Comparison of ENCODE assay signal across 8 cellular contexts in genomic region chr1:89272132-89273041, GRCh38. TPM values are rescaled to one million over a fixed set of nuclear protein-coding genes. Genes with fewer than 3 reads are reported as not detected.
DNase-seq lines count a peak whose midpoint lies in the region; ATAC-seq and TF ChIP-seq lines count a peak whose summit lies in the region.
"Not testable (repeated sequence)": the region's sequence is repeated elsewhere in the genome, so short reads cannot be mapped to it uniquely, and the experiment has no call there.

A gene with protein sequence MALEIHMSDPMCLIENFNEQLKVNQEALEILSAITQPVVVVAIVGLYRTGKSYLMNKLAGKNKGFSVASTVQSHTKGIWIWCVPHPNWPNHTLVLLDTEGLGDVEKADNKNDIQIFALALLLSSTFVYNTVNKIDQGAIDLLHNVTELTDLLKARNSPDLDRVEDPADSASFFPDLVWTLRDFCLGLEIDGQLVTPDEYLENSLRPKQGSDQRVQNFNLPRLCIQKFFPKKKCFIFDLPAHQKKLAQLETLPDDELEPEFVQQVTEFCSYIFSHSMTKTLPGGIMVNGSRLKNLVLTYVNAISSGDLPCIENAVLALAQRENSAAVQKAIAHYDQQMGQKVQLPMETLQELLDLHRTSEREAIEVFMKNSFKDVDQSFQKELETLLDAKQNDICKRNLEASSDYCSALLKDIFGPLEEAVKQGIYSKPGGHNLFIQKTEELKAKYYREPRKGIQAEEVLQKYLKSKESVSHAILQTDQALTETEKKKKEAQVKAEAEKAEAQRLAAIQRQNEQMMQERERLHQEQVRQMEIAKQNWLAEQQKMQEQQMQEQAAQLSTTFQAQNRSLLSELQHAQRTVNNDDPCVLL (minus strand): TSS chr1:89272860. CDS start chr1:89269555, 3,305 bp downstream.

- H3K4me3 Mint-ChIP-seq in stimulated activated naive CD8-positive, alpha-beta T cell treated with anti-CD3 and anti-CD28 coated beads, Interleukin-15, amount 100 ng/mL, for 72 hours: peak within 1 kb of the TSS; percentile 99 to 100

- ATAC-seq in GM18868 (IDR thresholded peaks at IDR 0.05; ENCODE audit: unreplicated experiment): peak; percentile 56
- ATAC-seq in HG03442 (IDR thresholded peaks at IDR 0.05; ENCODE audit: unreplicated experiment): peak; percentile 72
- ATAC-seq in psoas muscle: not testable (repeated sequence)
- ATAC-seq in stimulated activated naive CD8-positive, alpha-beta T cell treated with anti-CD3 and anti-CD28 coated beads, Interleukin-15, amount 100 ng/mL, for 72 hours: peak; percentile 88

- peaks cover 33% of the 10 kb centered on the region for H3F3A ChIP-seq in GM23248 (ENCODE audit: insufficient read depth)

- not testable (repeated sequence) for H3K9me3 Mint-ChIP-seq in stimulated activated naive CD8-positive, alpha-beta T cell treated with anti-CD3 and anti-CD28 coated beads, Interleukin-15, amount 100 ng/mL, for 72 hours

- not testable (repeated sequence) for H3K9me3 ChIP-seq in GM23248 (ENCODE audit: low read depth); duodenal mucosa (ENCODE audit: control insufficient read depth in 1 of 2, low read length in 2 of 2); psoas muscle

- peaks cover 65% of the 10 kb centered on the region for H3K4me1 Mint-ChIP-seq in stimulated activated naive CD8-positive, alpha-beta T cell treated with anti-CD3 and anti-CD28 coated beads, Interleukin-15, amount 100 ng/mL, for 72 hours

- intact Hi-C loops in psoas muscle (cut with DNase I): not testable (repeated sequence)

- not testable (repeated sequence) for H3K36me3 ChIP-seq in GM23248 (ENCODE audit: low read depth); duodenal mucosa (ENCODE audit: control insufficient read depth in 1 of 2, insufficient read depth in 2 of 2, low read length in 2 of 2); psoas muscle (ENCODE audit: insufficient read depth in 1 of 2, low read depth in 1 of 2)

- peak within 1 kb of the TSS; percentile 98 to 100 for H3K27ac Mint-ChIP-seq in stimulated activated naive CD8-positive, alpha-beta T cell treated with anti-CD3 and anti-CD28 coated beads, Interleukin-15, amount 100 ng/mL, for 72 hours

- H2AFZ ChIP-seq in GM23248: peak within 1 kb of the TSS; percentile 67

- H3K4me2 ChIP-seq in GM23248 (ENCODE audit: unreplicated experiment): peak within 1 kb of the TSS; percentile 60

- DNase-seq in GM23248: peak; percentile 31
- peak in 4 of 5 experiments; percentile 15 to 69 (median 49) for DNase-seq in T-helper 2 cell
- DNase-seq in activated T-cell treated with anti-CD3 and anti-CD28 coated beads, Interleukin-2, amount 50 U/mL, for 1 hour: peak; percentile 50
- peak; percentile 14 to 48 for DNase-seq in psoas muscle
- peak; percentile 77 to 85 for DNase-seq in stimulated activated naive CD8-positive, alpha-beta T cell treated with anti-CD3 and anti-CD28 coated beads, Interleukin-15, amount 100 ng/mL, for 72 hours

- H3K9me2 ChIP-seq in GM23248 (ENCODE audit: insufficient read depth): not testable (repeated sequence)

- TF ChIP-seq CTCF in psoas muscle (IDR thresholded peaks at IDR 0.05): not testable (repeated sequence)

- in situ Hi-C loops in GM23248 (cut with MboI): not testable (repeated sequence)

- 45 to 49% methylated on average over 17 of the region's 17 CpGs for WGBS in GM23248 (ENCODE audit: low coverage in 1 of 2, low lambda C conversion rate in 2 of 2, missing lambda C conversion rate in 2 of 2), 2 experiments
- 84 to 91% (median 87%) methylated on average over 17 of the region's 17 CpGs for WGBS in psoas muscle, 3 donors

- H3K79me2 ChIP-seq in GM23248 (ENCODE audit: insufficient read depth): not testable (repeated sequence)

- H3K27me3 Mint-ChIP-seq in stimulated activated naive CD8-positive, alpha-beta T cell treated with anti-CD3 and anti-CD28 coated beads, Interleukin-15, amount 100 ng/mL, for 72 hours: not testable (repeated sequence)

- H3K27me3 ChIP-seq in GM23248 (replicated peaks; ENCODE audit: insufficient read depth); duodenal mucosa (ENCODE audit: control insufficient read depth in 1 of 2, insufficient read depth in 2 of 2, low read length in 2 of 2); psoas muscle (ENCODE audit: insufficient read depth in 3 of 3, low read length in 2 of 3): not testable (repeated sequence)

- peak within 1 kb of the TSS; percentile 71 for H3K27ac ChIP-seq in GM23248
- not testable (repeated sequence) for H3K27ac ChIP-seq in duodenal mucosa (ENCODE audit: low read depth, low read length); psoas muscle

- peaks cover 31% of the 10 kb centered on the region for H3K4me1 ChIP-seq in GM23248 (ENCODE audit: insufficient read depth)
- not testable (repeated sequence) for H3K4me1 ChIP-seq in duodenal mucosa (ENCODE audit: control insufficient read depth in 1 of 2, insufficient read depth in 2 of 2, low read length in 2 of 2); psoas muscle

- peak within 1 kb of the TSS; percentile 64 for H3K4me3 ChIP-seq in GM23248
- H3K4me3 ChIP-seq in duodenal mucosa (ENCODE audit: low read depth in 1 of 2, low read length in 2 of 2): peak within 1 kb of the TSS; percentile 56 to 60
- not testable (repeated sequence) for H3K4me3 ChIP-seq in psoas muscle

- not testable (repeated sequence) for H4K20me1 ChIP-seq in GM23248 (ENCODE audit: insufficient read depth)

- peak within 1 kb of the TSS; percentile 51 for H3K9ac ChIP-seq in GM23248
- peak within 1 kb of the TSS; percentile 4 to 20 for H3K9ac ChIP-seq in duodenal mucosa (ENCODE audit: low read depth in 1 of 2, low read length in 2 of 2)

RNA-seq across cellular contexts. Expression of the gene that starts here (rescaled TPM):
- 0.43 and 2.0 TPM in 2 replicates for total RNA-seq in GM23248 (2014; rRNA removed; shearing (Covaris generic))
- polyA plus RNA-seq in GM23248 (2016; fragmentation: Nextera tagmentation; extraction: Ambion mirVana) (1.2 and 1.3 TPM in 2 replicates), psoas muscle (under 1 TPM; 0.16 to 0.21 (median 0.18) TPM)
- total RNA-seq in psoas muscle: under 1 TPM; 0.29 to 0.74 (median 0.49) TPM

Comparison
In these comparisons a context has a peak if more than half of its experiments do, and no peak if none do; other contexts are left out.
1. Peak in DNase-seq in psoas muscle; RNA of the gene not detected or under 1 TPM.
2. DNase-seq: peak in every context shown above with its lines; median percentile 81 in stimulated activated naive CD8-positive, alpha-beta T cell treated with anti-CD3 and anti-CD28 coated beads, Interleukin-15, amount 100 ng/mL, for 72 hours; 50 in activated T-cell treated with anti-CD3 and anti-CD28 coated beads, Interleukin-2, amount 50 U/mL, for 1 hour; 49 in T-helper 2 cell; 31 in GM23248; 31 in psoas muscle.